ENCODE assay signal across 16 cellular contexts in the genomic region with DNA sequence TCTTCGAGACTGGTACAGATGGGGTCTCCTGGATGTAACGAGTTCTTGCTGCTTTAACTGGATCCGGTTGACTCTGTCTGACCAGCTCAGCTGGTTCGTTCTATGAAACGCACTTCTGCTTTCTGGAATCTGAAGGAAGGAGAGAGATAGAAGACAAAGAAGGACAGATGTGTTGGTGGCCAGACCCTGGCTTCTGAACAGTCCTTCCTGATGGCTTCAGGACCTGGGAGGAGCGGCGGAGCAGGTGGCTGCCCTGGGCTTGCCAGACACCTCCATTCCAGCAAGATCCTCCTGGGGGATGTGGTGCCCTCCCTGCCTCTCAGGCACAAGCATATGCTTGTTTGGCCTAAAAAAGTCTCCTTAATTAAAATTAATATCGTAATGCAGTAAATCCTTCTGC.
DNase-seq lines count a peak whose midpoint lies in the region; ATAC-seq and TF ChIP-seq lines count a peak whose summit lies in the region.
"Had no signal": no experiment of that assay in that cellular context is flagged by ENCODE, and none has a peak within 500 bp of the region (broad histone marks: within the 10 kb centered on the region; RNA-seq: fewer than 3 reads in every experiment).

No MANE protein-coding gene starts in this region.

- H3K27ac Mint-ChIP-seq in CD4-positive, alpha-beta T cell, result peak overlapping the region; percentile 83
- H3K27ac Mint-ChIP-seq in central memory CD8-positive, alpha-beta T cell (ENCODE audit: low read depth), result peak overlapping the region; percentile 100
- H3K27ac Mint-ChIP-seq in natural killer cell treated with Interleukin-12 subunit alpha and Interleukin-12 subunit beta and Interleukin-15 and Interleukin-18, amount 100 ng/mL, for 72 hours, result peak overlapping the region; percentile 60 to 87

- ATAC-seq in CD4-positive, alpha-beta T cell (ENCODE audit: poor library complexity), result no peak
- ATAC-seq in central memory CD8-positive, alpha-beta T cell (replicated peaks; ENCODE audit: extremely low read depth, poor library complexity, severe bottlenecking), result no peak
- no peak for ATAC-seq in natural killer cell treated with Interleukin-12 subunit alpha and Interleukin-12 subunit beta and Interleukin-15 and Interleukin-18, amount 100 ng/mL, for 72 hours
- ATAC-seq in SK-N-SH treated with all-trans-retinoic acid at 6 μM for 48 hours (no peak), GM18519 (IDR thresholded peaks at IDR 0.05; ENCODE audit: low FRiP score, unreplicated experiment) (no peak)

- H3K4me3 Mint-ChIP-seq in CD4-positive, alpha-beta T cell, result no peak overlapping the region
- H3K4me3 Mint-ChIP-seq in central memory CD8-positive, alpha-beta T cell, result peak overlapping the region; percentile 71
- peak overlapping the region; percentile 85 for H3K4me3 Mint-ChIP-seq in natural killer cell treated with Interleukin-12 subunit alpha and Interleukin-12 subunit beta and Interleukin-15 and Interleukin-18, amount 100 ng/mL, for 72 hours

- H3K36me3 Mint-ChIP-seq in CD4-positive, alpha-beta T cell (ENCODE audit: low read depth), result peaks cover 25% of the 10 kb centered on the region
- H3K36me3 Mint-ChIP-seq in central memory CD8-positive, alpha-beta T cell (ENCODE audit: insufficient read depth), result peaks cover 12% of the 10 kb centered on the region
- no peaks in the 10 kb centered on the region for H3K36me3 Mint-ChIP-seq in natural killer cell treated with Interleukin-12 subunit alpha and Interleukin-12 subunit beta and Interleukin-15 and Interleukin-18, amount 100 ng/mL, for 72 hours

- H3K4me1 Mint-ChIP-seq in CD4-positive, alpha-beta T cell (ENCODE audit: low read depth), result peaks cover 65% of the 10 kb centered on the region
- peaks cover 32% of the 10 kb centered on the region for H3K4me1 Mint-ChIP-seq in central memory CD8-positive, alpha-beta T cell
- H3K4me1 Mint-ChIP-seq in natural killer cell treated with Interleukin-12 subunit alpha and Interleukin-12 subunit beta and Interleukin-15 and Interleukin-18, amount 100 ng/mL, for 72 hours (ENCODE audit: low read depth in 2 of 2), result peaks cover 33 to 37% of the 10 kb centered on the region in 2 donors

- no peak for TF ChIP-seq CTCF in CD4-positive, alpha-beta T cell (IDR thresholded peaks at IDR 0.05)

- H3K9me3 Mint-ChIP-seq in CD4-positive, alpha-beta T cell, result no peaks in the 10 kb centered on the region
- no peaks in the 10 kb centered on the region for H3K9me3 Mint-ChIP-seq in central memory CD8-positive, alpha-beta T cell
- H3K9me3 Mint-ChIP-seq in natural killer cell treated with Interleukin-12 subunit alpha and Interleukin-12 subunit beta and Interleukin-15 and Interleukin-18, amount 100 ng/mL, for 72 hours, result no peaks in the 10 kb centered on the region

- no peak overlapping the region for H3K27ac ChIP-seq in CD4-positive, alpha-beta T cell (ENCODE audit: low read depth, low read length)
- H3K27ac ChIP-seq: coronary artery, parathyroid adenoma had no signal

- no peaks in the 10 kb centered on the region for H3K9me3 ChIP-seq in CD4-positive, alpha-beta T cell (ENCODE audit: control insufficient read depth, low read length)

- H3K27me3 Mint-ChIP-seq in CD4-positive, alpha-beta T cell, result no peaks in the 10 kb centered on the region
- no peaks in the 10 kb centered on the region for H3K27me3 Mint-ChIP-seq in central memory CD8-positive, alpha-beta T cell
- H3K27me3 Mint-ChIP-seq in natural killer cell treated with Interleukin-12 subunit alpha and Interleukin-12 subunit beta and Interleukin-15 and Interleukin-18, amount 100 ng/mL, for 72 hours, result no peaks in the 10 kb centered on the region

- CTCF ChIA-PET in CD4-positive, alpha-beta T cell (lab: Charles Lee), result interaction anchor here (1.4 kb wide), 1 partner anchor 12 kb away, joined by 4 read pairs; no protein-coding TSS in a partner anchor

- H3K27me3 ChIP-seq in CD4-positive, alpha-beta T cell (ENCODE audit: control insufficient read depth, insufficient read depth, low read length), result no peaks in the 10 kb centered on the region

- DNase-seq in CD4-positive, alpha-beta T cell, result no peak
- DNase-seq in NCI-H524 (lab: John Stamatoyannopoulos, UW), result peak; percentile 10 to 56
- no peak for DNase-seq in central memory CD8-positive, alpha-beta T cell (ENCODE audit: low spot score in 2 of 2)
- DNase-seq in natural killer cell treated with Interleukin-12 subunit alpha and Interleukin-12 subunit beta and Interleukin-15 and Interleukin-18, amount 100 ng/mL, for 72 hours (ENCODE audit: low spot score), result no peak
- no peak for DNase-seq in GM03348 (ENCODE audit: low spot score)
- no peak for DNase-seq in cerebellum (ENCODE audit: low spot score)
- DNase-seq: activated CD8-positive, alpha-beta memory T cell treated with anti-CD3 and anti-CD28 coated beads, Interleukin-2, amount 50 U/mL, for 48 hours; Calu3; erythroblast; MM.1S; NCI-H2081 treated with DMSO at 0.1 percent for 48 hours; stimulated activated naive CD4-positive, alpha-beta T cell treated with Interleukin-2 at 50 U/mL for 16 hours had no signal

- intact Hi-C loops in CD4-positive, alpha-beta T cell (cut with DNase I, micrococcal nuclease), result no loop called here

- POLR2A ChIA-PET in CD4-positive, alpha-beta T cell (lab: Charles Lee), result no interaction called here

TF ChIP-seq in SK-N-SH treated with all-trans-retinoic acid at 6 μM for 48 hours, 23 proteins besides CTCF, POLR2A, EP300 and RAD21:
- TF ChIP-seq, protein P1, sequence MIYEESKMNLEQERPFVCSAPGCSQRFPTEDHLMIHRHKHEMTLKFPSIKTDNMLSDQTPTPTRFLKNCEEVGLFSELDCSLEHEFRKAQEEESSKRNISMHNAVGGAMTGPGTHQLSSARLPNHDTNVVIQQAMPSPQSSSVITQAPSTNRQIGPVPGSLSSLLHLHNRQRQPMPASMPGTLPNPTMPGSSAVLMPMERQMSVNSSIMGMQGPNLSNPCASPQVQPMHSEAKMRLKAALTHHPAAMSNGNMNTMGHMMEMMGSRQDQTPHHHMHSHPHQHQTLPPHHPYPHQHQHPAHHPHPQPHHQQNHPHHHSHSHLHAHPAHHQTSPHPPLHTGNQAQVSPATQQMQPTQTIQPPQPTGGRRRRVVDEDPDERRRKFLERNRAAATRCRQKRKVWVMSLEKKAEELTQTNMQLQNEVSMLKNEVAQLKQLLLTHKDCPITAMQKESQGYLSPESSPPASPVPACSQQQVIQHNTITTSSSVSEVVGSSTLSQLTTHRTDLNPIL (CRISPR knock-in tag; IDR thresholded peaks at IDR 0.05; ENCODE audit: low read depth), result no peak
- TF ChIP-seq OSR1 (CRISPR knock-in tag; IDR thresholded peaks at IDR 0.05) (no peak), PPARA (CRISPR knock-in tag; IDR thresholded peaks at IDR 0.05; ENCODE audit: borderline replicate concordance) (no peak), TOX (CRISPR knock-in tag; IDR thresholded peaks at IDR 0.05; ENCODE audit: borderline replicate concordance) (no peak), ZNF8 (CRISPR knock-in tag; IDR thresholded peaks at IDR 0.05) (no peak), ISL1 (CRISPR knock-in tag; IDR thresholded peaks at IDR 0.05) (no peak), ZC3H10 (CRISPR knock-in tag; IDR thresholded peaks at IDR 0.05) (no peak), RARB (CRISPR knock-in tag; IDR thresholded peaks at IDR 0.05) (no peak), ZNF70 (CRISPR knock-in tag; IDR thresholded peaks at IDR 0.05) (no peak), SNAI2 (CRISPR knock-in tag; IDR thresholded peaks at IDR 0.05) (no peak)
- TF ChIP-seq, protein P2, sequence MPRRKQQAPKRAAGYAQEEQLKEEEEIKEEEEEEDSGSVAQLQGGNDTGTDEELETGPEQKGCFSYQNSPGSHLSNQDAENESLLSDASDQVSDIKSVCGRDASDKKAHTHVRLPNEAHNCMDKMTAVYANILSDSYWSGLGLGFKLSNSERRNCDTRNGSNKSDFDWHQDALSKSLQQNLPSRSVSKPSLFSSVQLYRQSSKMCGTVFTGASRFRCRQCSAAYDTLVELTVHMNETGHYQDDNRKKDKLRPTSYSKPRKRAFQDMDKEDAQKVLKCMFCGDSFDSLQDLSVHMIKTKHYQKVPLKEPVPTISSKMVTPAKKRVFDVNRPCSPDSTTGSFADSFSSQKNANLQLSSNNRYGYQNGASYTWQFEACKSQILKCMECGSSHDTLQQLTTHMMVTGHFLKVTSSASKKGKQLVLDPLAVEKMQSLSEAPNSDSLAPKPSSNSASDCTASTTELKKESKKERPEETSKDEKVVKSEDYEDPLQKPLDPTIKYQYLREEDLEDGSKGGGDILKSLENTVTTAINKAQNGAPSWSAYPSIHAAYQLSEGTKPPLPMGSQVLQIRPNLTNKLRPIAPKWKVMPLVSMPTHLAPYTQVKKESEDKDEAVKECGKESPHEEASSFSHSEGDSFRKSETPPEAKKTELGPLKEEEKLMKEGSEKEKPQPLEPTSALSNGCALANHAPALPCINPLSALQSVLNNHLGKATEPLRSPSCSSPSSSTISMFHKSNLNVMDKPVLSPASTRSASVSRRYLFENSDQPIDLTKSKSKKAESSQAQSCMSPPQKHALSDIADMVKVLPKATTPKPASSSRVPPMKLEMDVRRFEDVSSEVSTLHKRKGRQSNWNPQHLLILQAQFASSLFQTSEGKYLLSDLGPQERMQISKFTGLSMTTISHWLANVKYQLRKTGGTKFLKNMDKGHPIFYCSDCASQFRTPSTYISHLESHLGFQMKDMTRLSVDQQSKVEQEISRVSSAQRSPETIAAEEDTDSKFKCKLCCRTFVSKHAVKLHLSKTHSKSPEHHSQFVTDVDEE (CRISPR knock-in tag; IDR thresholded peaks at IDR 0.05), result no peak

Comparison
In these comparisons a context has a peak if more than half of its experiments do, and no peak if none do; other contexts are left out.
1. DNase-seq: peak in NCI-H524 (2 of 2); none in CD4-positive, alpha-beta T cell (0 of 10), central memory CD8-positive, alpha-beta T cell (0 of 2), natural killer cell treated with Interleukin-12 subunit alpha and Interleukin-12 subunit beta and Interleukin-15 and Interleukin-18, amount 100 ng/mL, for 72 hours (single experiment), GM03348 (single experiment) and cerebellum (single experiment).
2. Peak in every context shown above with its lines, with median percentiles within 50 percentile points of each other: H3K27ac Mint-ChIP-seq.